In the genomic region with DNA sequence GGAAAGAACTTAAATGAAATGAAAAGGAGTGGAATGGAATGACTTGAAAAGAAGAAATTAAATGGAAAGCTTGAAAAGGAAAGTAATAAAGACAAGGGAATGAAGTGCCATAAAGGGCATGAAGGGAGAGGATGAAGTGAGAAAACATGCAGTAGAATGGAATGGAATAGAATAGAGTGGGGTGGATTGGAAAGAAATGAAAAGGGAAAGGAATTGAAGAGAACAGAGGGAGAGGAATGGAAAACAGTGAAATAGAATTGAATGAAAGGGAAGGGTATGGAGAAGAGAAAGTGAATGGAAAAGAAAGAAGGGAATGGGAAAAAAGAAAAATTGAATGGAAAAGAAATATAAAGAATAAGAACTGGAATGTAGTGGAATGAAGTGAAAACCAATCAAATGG, we compare ENCODE assay signal across 32 cellular contexts. TPM values are rescaled to one million over a fixed set of nuclear protein-coding genes. Genes with fewer than 3 reads are reported as not detected.
"Had no signal": no experiment of that assay in that cellular context is flagged by ENCODE, and none has a peak within 500 bp of the region (broad histone marks: within the 10 kb centered on the region; RNA-seq: fewer than 3 reads in every experiment).

No MANE protein-coding gene starts in this region.

- ATAC-seq: effector memory CD8-positive, alpha-beta T cell; esophagus mucosa; gastrocnemius medialis; heart right ventricle; left cardiac atrium; left lung; left ventricle myocardium superior; lower lobe of right lung; mucosa of descending colon had no signal

- H3K27me3 ChIP-seq: colonic mucosa had no signal

- H3K9me3 ChIP-seq: colonic mucosa, esophagus squamous epithelium, gastrocnemius medialis, lower lobe of right lung, mucosa of descending colon had no signal

- H3K4me3 Mint-ChIP-seq: dendritic cell treated with granulocyte-macrophage colony-stimulating factor and Interleukin-4, amounts not matched to agents 40 ng/mL and 50 ng/mL, for 4 days; effector memory CD8-positive, alpha-beta T cell; endodermal cell; mesothelial cell of epicardium; naive B cell had no signal

- H3K27ac Mint-ChIP-seq: dendritic cell treated with granulocyte-macrophage colony-stimulating factor and Interleukin-4, amounts not matched to agents 40 ng/mL and 50 ng/mL, for 4 days; effector memory CD8-positive, alpha-beta T cell; endodermal cell; mesothelial cell of epicardium had no signal

- H3K27ac ChIP-seq: colonic mucosa, epithelial cell of prostate, esophagus squamous epithelium, gastrocnemius medialis, heart right ventricle, left lung, lower lobe of right lung had no signal

- H3K4me1 Mint-ChIP-seq: endodermal cell, mesothelial cell of epicardium, naive B cell had no signal

- DNase-seq: colonic mucosa; cortex of kidney; effector CD8-positive, alpha-beta T cell; effector memory CD8-positive, alpha-beta T cell; endodermal cell; erythroblast; esophagus squamous epithelium; foreskin fibroblast; foreskin melanocyte; gastrocnemius medialis; glutamatergic neuron; head of caudate nucleus; heart right ventricle; hippocampal formation; left cardiac atrium; left lung; left ventricle myocardium superior; lower lobe of right lung; mesenchymal stem cell; mucosa of descending colon; naive B cell had no signal

- H3K36me3 Mint-ChIP-seq: mesothelial cell of epicardium had no signal

- H3K9me3 Mint-ChIP-seq: endodermal cell had no signal

RNA-seq across cellular contexts. Expression of a gene that starts 20.0 kb away (rescaled TPM):
- total RNA-seq: dermis microvascular lymphatic vessel endothelial cell, endodermal cell, esophagus mucosa, esophagus squamous epithelium, gastrocnemius medialis, glomerular endothelial cell, heart right ventricle, kidney epithelial cell, left cardiac atrium, left lung, left ventricle myocardium superior, lower leg skin, lung microvascular endothelial cell, mesenteric fat pad, mesothelial cell of epicardium, myocyte had no signal
